ENCODE assay signal across 1 cellular context in genomic region chr11:82955676-82956453, GRCh38.
TF ChIP-seq lines count a peak whose summit lies in the region.
"Not testable (repeated sequence)": the region's sequence is repeated elsewhere in the genome, so short reads cannot be mapped to it uniquely, and the experiment has no call there.

No MANE protein-coding gene starts in this region.

TF ChIP-seq in HepG2, 621 proteins besides CTCF, POLR2A, EP300 and RAD21 (continued from another document):
- TF ChIP-seq ZNF33A (CRISPR knock-in tag; IDR thresholded peaks at IDR 0.05; ENCODE audit: borderline replicate concordance) (0 out of 2 replicates have a peak, but pooled peaks have one; percentile 53), SP5 (CRISPR knock-in tag; IDR thresholded peaks at IDR 0.05; ENCODE audit: borderline replicate concordance, low read depth) (peak; percentile 82), ZNF776 (CRISPR knock-in tag; IDR thresholded peaks at IDR 0.05) (peak; percentile 66; the same call in 1 of the 2 replicates), ZMYM4 (CRISPR knock-in tag; IDR thresholded peaks at IDR 0.05) (peak; percentile 56), MTA1 (CRISPR knock-in tag; IDR thresholded peaks at IDR 0.05; ENCODE audit: borderline replicate concordance) (peak; percentile 39; the same call in 1 of the 2 replicates), CCDC6 (CRISPR knock-in tag; IDR thresholded peaks at IDR 0.05) (0 out of 2 replicates have a peak, but pooled peaks have one; percentile 32), ZBTB7B (CRISPR knock-in tag; IDR thresholded peaks at IDR 0.05) (peak; percentile 55; the same call in 1 of the 2 replicates), SALL1 (CRISPR knock-in tag; IDR thresholded peaks at IDR 0.05) (peak; percentile 60; the same call in 1 of the 2 replicates), AHDC1 (CRISPR knock-in tag; IDR thresholded peaks at IDR 0.05; ENCODE audit: borderline replicate concordance) (peak; percentile 47), ERF (CRISPR knock-in tag; IDR thresholded peaks at IDR 0.05) (peak; percentile 23; the same call in 1 of the 2 replicates), FOXK1 (CRISPR knock-in tag; IDR thresholded peaks at IDR 0.05; ENCODE audit: borderline replicate concordance, low read depth) (peak; percentile 49), TEAD3 (CRISPR knock-in tag; optimal IDR thresholded peaks at IDR 0.05; ENCODE audit: borderline replicate concordance) (peak; percentile 10), ZBTB38 (CRISPR knock-in tag; IDR thresholded peaks at IDR 0.05) (0 out of 2 replicates have a peak, but pooled peaks have one; percentile 20), ZNF281 (CRISPR knock-in tag; IDR thresholded peaks at IDR 0.05; ENCODE audit: borderline replicate concordance) (peak; percentile 95), FOXA1 (CRISPR knock-in tag; IDR thresholded peaks at IDR 0.05) (peak; percentile 86), FOXP4 (CRISPR knock-in tag; IDR thresholded peaks at IDR 0.05) (peak; percentile 34; the same call in 1 of the 2 replicates), HES4 (CRISPR knock-in tag; IDR thresholded peaks at IDR 0.05; ENCODE audit: borderline replicate concordance) (0 out of 2 replicates have a peak, but pooled peaks have one; percentile 20)
- not testable (repeated sequence) for TF ChIP-seq FOXA1 (IDR thresholded peaks at IDR 0.05)
